1 cellular context compared by ENCODE assay signal in the genomic region with DNA sequence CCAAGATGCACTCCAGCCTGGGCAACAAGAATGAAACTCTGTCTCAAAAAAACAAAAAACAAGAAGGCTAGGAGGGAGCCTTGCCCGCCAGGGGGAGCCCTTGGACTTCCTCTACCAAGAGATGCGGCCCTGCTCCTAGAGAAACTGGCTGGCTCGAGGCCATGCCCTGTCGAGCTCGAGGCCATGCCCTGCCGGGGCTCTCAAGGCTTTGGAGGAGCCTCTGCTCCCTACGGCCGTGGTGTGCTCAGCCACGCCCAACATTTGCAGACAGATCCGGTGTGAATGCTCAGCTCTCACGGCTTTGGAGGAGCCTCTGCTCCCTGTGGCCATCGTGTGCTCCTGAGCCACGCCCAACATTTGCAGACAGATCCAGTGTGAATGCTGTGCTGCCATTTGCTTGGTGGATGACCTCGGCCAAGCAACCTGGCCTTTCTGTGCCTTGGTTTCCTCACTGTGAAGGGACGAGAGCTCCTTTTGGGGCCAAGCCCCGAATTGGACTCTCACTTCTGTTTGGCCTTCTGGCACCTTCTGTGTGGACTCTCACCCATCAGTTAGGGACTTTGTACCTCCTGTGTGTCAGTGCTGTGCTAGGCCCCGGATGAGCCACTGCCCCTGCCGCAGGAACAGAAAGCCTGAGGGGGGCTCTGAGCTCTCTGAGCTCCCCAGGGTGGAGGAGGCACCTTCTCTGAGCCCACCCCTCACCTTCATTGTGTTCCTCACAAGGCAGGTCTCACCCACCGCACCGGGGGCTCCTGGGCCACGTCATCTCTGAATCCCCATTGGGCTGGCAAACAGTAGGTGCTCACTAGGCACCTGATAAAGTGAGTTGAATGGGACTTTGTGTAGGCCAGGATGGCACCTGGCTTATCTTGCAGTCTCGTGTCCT.
TF ChIP-seq lines count a peak whose summit lies in the region.

No MANE protein-coding gene starts in this region.

TF ChIP-seq in K562, 482 proteins besides CTCF, POLR2A, EP300 and RAD21 (continued from another document):
- TF ChIP-seq, protein P1, sequence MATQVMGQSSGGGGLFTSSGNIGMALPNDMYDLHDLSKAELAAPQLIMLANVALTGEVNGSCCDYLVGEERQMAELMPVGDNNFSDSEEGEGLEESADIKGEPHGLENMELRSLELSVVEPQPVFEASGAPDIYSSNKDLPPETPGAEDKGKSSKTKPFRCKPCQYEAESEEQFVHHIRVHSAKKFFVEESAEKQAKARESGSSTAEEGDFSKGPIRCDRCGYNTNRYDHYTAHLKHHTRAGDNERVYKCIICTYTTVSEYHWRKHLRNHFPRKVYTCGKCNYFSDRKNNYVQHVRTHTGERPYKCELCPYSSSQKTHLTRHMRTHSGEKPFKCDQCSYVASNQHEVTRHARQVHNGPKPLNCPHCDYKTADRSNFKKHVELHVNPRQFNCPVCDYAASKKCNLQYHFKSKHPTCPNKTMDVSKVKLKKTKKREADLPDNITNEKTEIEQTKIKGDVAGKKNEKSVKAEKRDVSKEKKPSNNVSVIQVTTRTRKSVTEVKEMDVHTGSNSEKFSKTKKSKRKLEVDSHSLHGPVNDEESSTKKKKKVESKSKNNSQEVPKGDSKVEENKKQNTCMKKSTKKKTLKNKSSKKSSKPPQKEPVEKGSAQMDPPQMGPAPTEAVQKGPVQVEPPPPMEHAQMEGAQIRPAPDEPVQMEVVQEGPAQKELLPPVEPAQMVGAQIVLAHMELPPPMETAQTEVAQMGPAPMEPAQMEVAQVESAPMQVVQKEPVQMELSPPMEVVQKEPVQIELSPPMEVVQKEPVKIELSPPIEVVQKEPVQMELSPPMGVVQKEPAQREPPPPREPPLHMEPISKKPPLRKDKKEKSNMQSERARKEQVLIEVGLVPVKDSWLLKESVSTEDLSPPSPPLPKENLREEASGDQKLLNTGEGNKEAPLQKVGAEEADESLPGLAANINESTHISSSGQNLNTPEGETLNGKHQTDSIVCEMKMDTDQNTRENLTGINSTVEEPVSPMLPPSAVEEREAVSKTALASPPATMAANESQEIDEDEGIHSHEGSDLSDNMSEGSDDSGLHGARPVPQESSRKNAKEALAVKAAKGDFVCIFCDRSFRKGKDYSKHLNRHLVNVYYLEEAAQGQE (CRISPR knock-in tag; IDR thresholded peaks at IDR 0.05; ENCODE audit: low read depth), result 0 out of 2 replicates have a peak, but pooled peaks have one; percentile 60
- TF ChIP-seq MAFK (IDR thresholded peaks at IDR 0.05; ENCODE audit: low read length), result no peak
- TF ChIP-seq ZKSCAN8 (CRISPR knock-in tag; IDR thresholded peaks at IDR 0.05), result peak; percentile 64; the same call in 1 of the 2 replicates
- peak; percentile 58 for TF ChIP-seq EP400 (IDR thresholded peaks at IDR 0.05)
- peak in 1 of 2 experiments; percentile 50; a peak in 1 of 4 replicates for TF ChIP-seq SRF (CRISPR knock-in tag; IDR thresholded peaks at IDR 0.05)
- TF ChIP-seq NFIX (CRISPR knock-in tag; IDR thresholded peaks at IDR 0.05; ENCODE audit: low read depth), result peak; percentile 13; the same call in 1 of the 2 replicates
- peak; percentile 99 for TF ChIP-seq L3MBTL2 (IDR thresholded peaks at IDR 0.05)
- 0 out of 2 replicates have a peak, but pooled peaks have one; percentile 19 for TF ChIP-seq FOSL1 (tag; conservative IDR thresholded peaks at IDR 0.05)
